ENCODE assay signal across 1 cellular context in the genomic region with DNA sequence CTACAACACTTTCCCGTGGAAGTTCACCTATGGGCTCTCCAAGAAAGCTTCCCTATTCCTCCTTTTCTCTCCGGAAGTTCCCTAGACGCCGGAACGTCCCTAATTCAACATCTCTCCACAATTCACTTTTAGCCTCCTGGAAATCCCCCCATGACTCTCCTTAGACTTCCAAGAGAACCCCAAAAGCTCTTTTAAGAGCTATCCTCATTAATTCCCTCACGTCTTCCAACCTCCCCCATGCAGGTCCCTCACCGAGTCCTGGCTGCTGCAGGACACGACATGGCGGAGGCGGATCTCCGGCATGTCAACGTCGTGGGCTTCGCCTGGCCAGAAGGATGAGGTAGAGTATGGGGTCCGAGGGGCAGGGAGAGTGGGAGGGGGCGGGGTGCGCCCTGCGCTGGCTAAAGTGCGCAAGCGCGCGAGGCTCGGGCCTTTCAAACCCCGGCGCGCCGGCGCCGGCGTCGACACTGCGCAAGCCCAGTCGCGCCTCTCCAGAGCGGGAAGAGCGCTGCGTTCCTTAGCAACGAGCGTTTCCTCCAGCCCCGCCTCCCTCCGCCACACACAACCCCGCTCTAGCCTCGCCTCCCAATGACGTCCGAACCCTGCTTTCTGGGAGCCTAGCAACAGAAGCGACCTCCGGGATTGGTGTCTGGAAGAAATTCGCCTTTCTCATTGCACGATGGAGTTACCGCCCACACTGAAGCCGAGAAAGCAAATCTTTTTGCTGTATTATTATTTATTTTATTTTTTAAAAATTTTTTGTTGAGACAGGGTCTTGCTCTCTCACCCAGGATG.
A peak's percentile ranks its signal among the peaks of the same experiment; 100 is the strongest.
TF ChIP-seq lines count a peak whose summit lies in the region.

A gene (plus strand): TSS at position 646 of the 795 bp plus-strand sequence. CDS start 1,391 bp downstream, outside the sequence.
A gene with protein sequence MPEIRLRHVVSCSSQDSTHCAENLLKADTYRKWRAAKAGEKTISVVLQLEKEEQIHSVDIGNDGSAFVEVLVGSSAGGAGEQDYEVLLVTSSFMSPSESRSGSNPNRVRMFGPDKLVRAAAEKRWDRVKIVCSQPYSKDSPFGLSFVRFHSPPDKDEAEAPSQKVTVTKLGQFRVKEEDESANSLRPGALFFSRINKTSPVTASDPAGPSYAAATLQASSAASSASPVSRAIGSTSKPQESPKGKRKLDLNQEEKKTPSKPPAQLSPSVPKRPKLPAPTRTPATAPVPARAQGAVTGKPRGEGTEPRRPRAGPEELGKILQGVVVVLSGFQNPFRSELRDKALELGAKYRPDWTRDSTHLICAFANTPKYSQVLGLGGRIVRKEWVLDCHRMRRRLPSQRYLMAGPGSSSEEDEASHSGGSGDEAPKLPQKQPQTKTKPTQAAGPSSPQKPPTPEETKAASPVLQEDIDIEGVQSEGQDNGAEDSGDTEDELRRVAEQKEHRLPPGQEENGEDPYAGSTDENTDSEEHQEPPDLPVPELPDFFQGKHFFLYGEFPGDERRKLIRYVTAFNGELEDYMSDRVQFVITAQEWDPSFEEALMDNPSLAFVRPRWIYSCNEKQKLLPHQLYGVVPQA (minus strand): TSS at position 372 of the 795 bp plus-strand sequence. CDS start 69 bp downstream, at position 303.

TF ChIP-seq in IMR-90, 13 proteins besides CTCF, POLR2A, EP300 and RAD21 (continued from another document):
- TF ChIP-seq, protein P1, sequence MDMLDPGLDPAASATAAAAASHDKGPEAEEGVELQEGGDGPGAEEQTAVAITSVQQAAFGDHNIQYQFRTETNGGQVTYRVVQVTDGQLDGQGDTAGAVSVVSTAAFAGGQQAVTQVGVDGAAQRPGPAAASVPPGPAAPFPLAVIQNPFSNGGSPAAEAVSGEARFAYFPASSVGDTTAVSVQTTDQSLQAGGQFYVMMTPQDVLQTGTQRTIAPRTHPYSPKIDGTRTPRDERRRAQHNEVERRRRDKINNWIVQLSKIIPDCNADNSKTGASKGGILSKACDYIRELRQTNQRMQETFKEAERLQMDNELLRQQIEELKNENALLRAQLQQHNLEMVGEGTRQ (IDR thresholded peaks at IDR 0.05; ENCODE audit: low read depth, low read length) = no peak
- peak; percentile 90 for TF ChIP-seq RFX5 (IDR thresholded peaks at IDR 0.05; ENCODE audit: low read depth, low read length)
